9 cellular contexts compared by ENCODE assay signal in genomic region chr17:4144411-4144747, GRCh38. TPM values are rescaled to one million over a fixed set of nuclear protein-coding genes. Genes with fewer than 3 reads are reported as not detected.
DNase-seq lines count a peak whose midpoint lies in the region; ATAC-seq, FAIRE-seq and TF ChIP-seq lines count a peak whose summit lies in the region.
"Had no signal": no experiment of that assay in that cellular context is flagged by ENCODE, and none has a peak within 500 bp of the region (broad histone marks: within the 10 kb centered on the region; RNA-seq: fewer than 3 reads in every experiment).

No MANE protein-coding gene starts in this region.

- H3K9ac ChIP-seq in mammary epithelial cell (ENCODE audit: insufficient read depth, low read length) = peak overlapping the region; percentile 87

- CTCF ChIA-PET in mammary epithelial cell (lab: Charles Lee; ENCODE audit: low non-redundant PET) = no interaction called here

- H3K4me3 ChIP-seq in right atrium auricular region = peak overlapping the region; percentile 100
- H3K4me3 ChIP-seq in mammary epithelial cell (replicated peaks in 1 of 3; ENCODE audit: insufficient read depth in 1 of 3, low read depth in 2 of 3, low read length in 3 of 3) = peak overlapping the region; percentile 69 to 82 (median 73)
- H3K4me3 ChIP-seq in mucosa of descending colon = no peak overlapping the region

- H2AFZ ChIP-seq in mammary epithelial cell (ENCODE audit: low read depth, low read length) = peak overlapping the region; percentile 91

- in situ Hi-C loops in mammary epithelial cell (cut with MboI; ENCODE audit: low sequenced_read_pairs in 2 of 2) = no loop called here

- WGBS in mammary epithelial cell (ENCODE audit: low coverage, missing lambda C conversion rate) = 73% methylated on average over 3 of the region's 3 CpGs

- no peak for FAIRE-seq in frontal cortex (lab: Jason Lieb, UNC)
- FAIRE-seq in GM19239 (lab: Jason Lieb, UNC) = no peak

- peaks cover 0 to 37% of the 10 kb centered on the region in 2 donors for H3K4me1 ChIP-seq in right atrium auricular region
- peaks cover 7% of the 10 kb centered on the region for H3K4me1 ChIP-seq in mammary epithelial cell (ENCODE audit: insufficient read depth, low read length)
- peaks cover 36% of the 10 kb centered on the region for H3K4me1 ChIP-seq in mucosa of descending colon (ENCODE audit: low read depth)

- dilution Hi-C loops in mammary epithelial cell (cut with HindIII; ENCODE audit: low sequenced_read_pairs) = no loop called here

- H3K27ac ChIP-seq in right atrium auricular region = peak overlapping the region; percentile 99
- H3K27ac ChIP-seq in mammary epithelial cell (ENCODE audit: insufficient read depth, low read depth, low read length) = peak overlapping the region; percentile 88

- ATAC-seq in left cardiac atrium = no peak
- peak; percentile 54 for ATAC-seq in mucosa of descending colon

- DNase-seq in right atrium auricular region (ENCODE audit: low spot score) (no peak), left cardiac atrium (no peak), mammary epithelial cell (no peak), mucosa of descending colon (no peak), frontal cortex (ENCODE audit: low spot score in 2 of 2) (no peak), inferior parietal cortex (ENCODE audit: extremely low spot score) (no peak), GM19239 (ENCODE audit: insufficient read length, low spot score) (no peak)
- DNase-seq in stimulated activated CD8-positive, alpha-beta memory T cell treated with anti-CD3 and anti-CD28 coated beads, Interleukin-4, amount 100 ng/mL, for 48 hours = no peak
- DNase-seq: retina had no signal

- no peaks in the 10 kb centered on the region for H4K20me1 ChIP-seq in mammary epithelial cell (ENCODE audit: insufficient read depth, low read length)

- BruUV-seq in mammary epithelial cell (replicated peaks; lab: Mats Ljungman, UMichigan) = no TSS peak

- H3K79me2 ChIP-seq in mammary epithelial cell (ENCODE audit: insufficient read depth, low read length) = peaks cover 49% of the 10 kb centered on the region

- peak overlapping the region; percentile 87 for H3K4me2 ChIP-seq in mammary epithelial cell (ENCODE audit: insufficient read depth, low read depth, low read length)

- intact Hi-C loops in left cardiac atrium (cut with DNase I) (no loop called here), mammary epithelial cell (cut with micrococcal nuclease) (no loop called here), mucosa of descending colon (cut with DNase I, micrococcal nuclease) (no loop called here)

- H3K9me3 ChIP-seq in right atrium auricular region (no peaks in the 10 kb centered on the region), mammary epithelial cell (replicated peaks; ENCODE audit: insufficient read depth, low read length) (no peaks in the 10 kb centered on the region), mucosa of descending colon (no peaks in the 10 kb centered on the region)

- H3K27me3 ChIP-seq in right atrium auricular region (no peaks in the 10 kb centered on the region), mammary epithelial cell (ENCODE audit: insufficient read depth, low read length) (no peaks in the 10 kb centered on the region)

- H3K36me3 ChIP-seq in right atrium auricular region (no peaks in the 10 kb centered on the region), mammary epithelial cell (ENCODE audit: insufficient read depth, low read length) (no peaks in the 10 kb centered on the region), mucosa of descending colon (ENCODE audit: low read depth) (no peaks in the 10 kb centered on the region)

- TF ChIP-seq CTCF in right atrium auricular region (IDR thresholded peaks at IDR 0.05) (no peak), mammary epithelial cell (conservative IDR thresholded peaks at IDR 0.05 in 1 of 2, IDR thresholded peaks at IDR 0.05 in 1 of 2; ENCODE audit: extremely low read depth in 1 of 2, insufficient read depth in 1 of 2, low read depth in 1 of 2, low read length in 2 of 2) (no peak), mucosa of descending colon (IDR thresholded peaks at IDR 0.05) (no peak)

RNA-seq across cellular contexts. Expression of gene CYB5D2, which starts 1.4 kb away (rescaled TPM):
- total RNA-seq in right atrium auricular region (10 to 100 TPM; 15.4 to 23.9 TPM), left cardiac atrium (10 to 100 TPM in 1 of 2 donors, 1 to 10 TPM in 1; 8.0 to 12.7 TPM), mammary epithelial cell (10 to 100 TPM; 15.1 to 16.3 TPM), mucosa of descending colon (10 to 100 TPM in 2 of 3 donors, 1 to 10 TPM in 1; 9.7 to 15.4 (median 14.1) TPM), frontal cortex (24.9 TPM)
- 25.1 TPM for polyA plus RNA-seq in mammary epithelial cell
- 24.8 TPM for polyA minus RNA-seq in mammary epithelial cell

RNA-seq across cellular contexts. Expression of gene ZZEF1, which starts 1.5 kb away (rescaled TPM):
- total RNA-seq in right atrium auricular region (10 to 100 TPM; 31.7 to 33.6 TPM), left cardiac atrium (10 to 100 TPM; 26.5 to 38.4 TPM), mammary epithelial cell (10 to 100 TPM; 33.6 to 44.7 TPM), mucosa of descending colon (100 to 1,000 TPM; 124 to 192 (median 155) TPM), frontal cortex (41.2 TPM)
- polyA plus RNA-seq in mammary epithelial cell = 10.2 TPM
- polyA minus RNA-seq in mammary epithelial cell = 43.8 TPM
